Comparison of ENCODE assay signal across 1 cellular context in the genomic region with DNA sequence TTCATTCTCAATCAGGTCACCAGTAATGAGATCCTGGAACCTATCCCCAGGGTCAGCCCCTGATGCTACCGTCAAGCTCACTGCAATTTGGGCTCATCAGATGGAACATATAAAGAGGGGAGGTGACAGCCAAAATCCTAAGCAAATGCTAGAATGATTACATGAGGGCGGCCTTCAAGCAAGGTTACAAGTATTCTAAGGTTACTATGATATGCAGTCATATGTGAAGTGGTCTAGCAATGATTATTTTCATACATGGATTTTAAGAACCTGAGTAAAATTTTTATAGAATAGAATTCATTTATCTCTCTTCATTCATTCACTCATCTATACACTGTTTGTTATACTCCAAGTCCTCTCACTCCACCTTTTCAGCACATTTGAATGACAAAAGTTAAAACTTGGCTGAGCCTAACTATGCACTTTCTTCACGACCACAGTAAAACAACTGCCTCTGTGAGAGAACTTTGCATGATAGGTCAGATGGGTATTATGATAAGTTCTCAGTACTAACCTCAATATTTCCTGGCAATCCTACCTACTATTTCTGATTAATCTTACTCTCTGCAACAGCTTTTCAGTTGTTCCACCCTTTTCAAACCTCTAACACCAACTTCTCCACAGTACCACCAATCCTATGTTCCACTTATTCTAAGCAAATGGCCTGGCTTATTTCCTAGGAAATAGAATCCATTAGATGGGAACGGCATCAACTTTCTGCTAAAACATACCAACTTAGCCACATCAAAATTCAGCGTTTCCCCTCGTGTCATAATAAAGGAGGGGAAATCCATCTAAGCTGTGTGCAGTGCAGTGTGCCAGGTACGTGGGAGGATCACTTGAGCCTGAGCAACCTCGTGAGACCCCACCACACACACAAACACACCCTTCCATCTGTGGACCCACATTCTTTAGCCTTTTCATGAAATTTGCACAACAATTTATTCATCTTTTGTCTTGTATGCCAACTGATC.
TF ChIP-seq lines count a peak whose summit lies in the region.

No MANE protein-coding gene starts in this region.

TF ChIP-seq in K562, 482 proteins besides CTCF, POLR2A, EP300 and RAD21:
- TF ChIP-seq TAF7 (tag; IDR thresholded peaks at IDR 0.05) (no peak), ZNF23 (CRISPR knock-in tag; IDR thresholded peaks at IDR 0.05) (no peak), TEAD2 (tag; IDR thresholded peaks at IDR 0.05) (no peak), ZNF311 (CRISPR knock-in tag; IDR thresholded peaks at IDR 0.05) (no peak), STAT5B (CRISPR knock-in tag; IDR thresholded peaks at IDR 0.05) (no peak), BCL6 (CRISPR knock-in tag; IDR thresholded peaks at IDR 0.05) (no peak), ZNF551 (CRISPR knock-in tag; IDR thresholded peaks at IDR 0.05) (no peak), AFF4 (CRISPR knock-in tag; IDR thresholded peaks at IDR 0.05) (no peak), EGR1 (conservative IDR thresholded peaks at IDR 0.05) (no peak), COPS2 (conservative IDR thresholded peaks at IDR 0.05) (no peak)
